13 cellular contexts compared by ENCODE assay signal in the genomic region with DNA sequence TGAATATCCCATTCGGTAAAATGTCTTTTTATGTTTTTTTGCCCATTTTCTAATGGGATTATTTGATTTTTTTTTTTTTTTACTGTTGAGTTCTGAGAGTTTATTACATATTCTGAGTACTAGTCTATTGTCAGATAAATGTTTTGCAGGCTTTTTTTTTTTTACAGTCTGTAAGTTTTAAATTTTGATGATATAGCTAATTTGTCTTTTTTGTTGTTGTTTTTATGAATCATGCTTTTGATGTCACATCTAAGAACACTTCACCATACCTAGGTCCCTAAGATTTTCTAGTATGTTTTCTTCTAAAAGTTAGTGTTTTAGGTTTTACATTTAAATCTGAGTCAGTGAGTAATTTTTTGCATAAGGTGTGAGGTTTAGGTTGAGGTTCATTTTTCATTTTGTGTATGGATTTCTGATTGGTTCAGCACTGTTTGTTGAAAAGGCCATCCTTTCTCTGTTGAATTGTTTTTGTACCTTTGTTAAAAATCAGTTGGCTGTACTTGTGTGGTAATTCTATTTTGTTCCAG. TPM values are rescaled to one million over a fixed set of nuclear protein-coding genes. Genes with fewer than 3 reads are reported as not detected.
DNase-seq lines count a peak whose midpoint lies in the region; ATAC-seq, FAIRE-seq and TF ChIP-seq lines count a peak whose summit lies in the region.
"Had no signal": no experiment of that assay in that cellular context is flagged by ENCODE, and none has a peak within 500 bp of the region (broad histone marks: within the 10 kb centered on the region; RNA-seq: fewer than 3 reads in every experiment).

No MANE protein-coding gene starts in this region.

- no peaks in the 10 kb centered on the region for H3K36me3 ChIP-seq in CD4-positive, alpha-beta memory T cell (ENCODE audit: insufficient read depth, low read length)
- no peaks in the 10 kb centered on the region for H3K36me3 ChIP-seq in K562 (ENCODE audit: control insufficient read depth, insufficient read depth, low read length)

- H3K9me3 Mint-ChIP-seq in CD4-positive, alpha-beta memory T cell = peaks cover 0 to 5% (median under 1%) of the 10 kb centered on the region in 8 donors

- no peak for TF ChIP-seq RAD21 in K562 (CRISPR knock-in tag; conservative IDR thresholded peaks at IDR 0.05 in 1 of 2, IDR thresholded peaks at IDR 0.05 in 1 of 2)

- no peak overlapping the region for H3K9ac ChIP-seq in K562 (ENCODE audit: insufficient read depth in 1 of 2, low read depth in 2 of 2, low read length in 2 of 2)

- no peak overlapping the region for H3K27ac ChIP-seq in CD4-positive, alpha-beta memory T cell (ENCODE audit: low read depth, low read length)
- no peak overlapping the region for H3K27ac ChIP-seq in K562 (ENCODE audit: extremely low read depth, low read depth, low read length)

- peaks cover 42 to 70% (median 60%) of the 10 kb centered on the region in 4 donors for H3K4me1 Mint-ChIP-seq in CD4-positive, alpha-beta memory T cell

- H3K27ac Mint-ChIP-seq in CD4-positive, alpha-beta memory T cell = peak overlapping the region in 4 of 7 donors; percentile 17 to 59 (median 32)

- intact Hi-C loops in CD4-positive, alpha-beta memory T cell (cut with micrococcal nuclease) = no loop called here
- intact Hi-C loops in K562 (cut with micrococcal nuclease) = no loop called here

- no peaks in the 10 kb centered on the region for H3K9me3 ChIP-seq in CD4-positive, alpha-beta memory T cell (ENCODE audit: control insufficient read depth in 1 of 2, low read length in 2 of 2)
- no peaks in the 10 kb centered on the region for H3K9me3 ChIP-seq in K562 (replicated peaks; ENCODE audit: control insufficient read depth, insufficient read depth, low read depth, low read length)

- H3K36me3 Mint-ChIP-seq in CD4-positive, alpha-beta memory T cell = peaks cover 9 to 12% of the 10 kb centered on the region in 2 donors

- no peaks in the 10 kb centered on the region for H3K27me3 ChIP-seq in CD4-positive, alpha-beta memory T cell (ENCODE audit: insufficient read depth, low read length)
- H3K27me3 ChIP-seq in K562 (ENCODE audit: control insufficient read depth in 2 of 2, insufficient read depth in 2 of 2, low read length in 2 of 2) = no peaks in the 10 kb centered on the region

- TF ChIP-seq EP300 in K562 (IDR thresholded peaks at IDR 0.05; ENCODE audit: low read length) = no peak

- TF ChIP-seq POLR2A in K562 (conservative IDR thresholded peaks at IDR 0.05) = no peak

- no peak overlapping the region for H2AFZ ChIP-seq in K562 (ENCODE audit: low read depth, low read length)

- no peak for TF ChIP-seq CTCF in K562 (IDR thresholded peaks at IDR 0.05 in 2 of 3, conservative IDR thresholded peaks at IDR 0.05 in 1 of 3; ENCODE audit: insufficient read depth in 2 of 3, low read depth in 1 of 3, low read length in 3 of 3)

- ATAC-seq in K562 (no peak), HG02885 (IDR thresholded peaks at IDR 0.05; ENCODE audit: poor library complexity, unreplicated experiment) (no peak), GM18511 (IDR thresholded peaks at IDR 0.05; ENCODE audit: unreplicated experiment) (no peak)
- ATAC-seq: PC-3 had no signal

- CTCF ChIA-PET in CD4-positive, alpha-beta memory T cell (lab: Charles Lee; ENCODE audit: partially characterized antibody) = no interaction called here
- CTCF ChIA-PET in K562 (lab: Yijun Ruan, JAX; ENCODE audit: low intra/inter-chr PET ratio) = no interaction called here

- H3K27me3 Mint-ChIP-seq in CD4-positive, alpha-beta memory T cell = no peaks in the 10 kb centered on the region

- DNase-seq in CD4-positive, alpha-beta memory T cell = no peak
- DNase-seq in GM19239 (ENCODE audit: insufficient read length, low spot score) = no peak
- DNase-seq in K562 (ENCODE audit: extremely low read depth in 1 of 4, low spot score in 3 of 4) = no peak
- no peak for DNase-seq in NCI-H1694 (lab: John Stamatoyannopoulos, UW)
- DNase-seq: HCEC 1CT, NCI-H1048, NCI-H2107, NCI-H226, NCI-H526, PC-3 had no signal

- peaks cover 26% of the 10 kb centered on the region for H3K79me2 ChIP-seq in K562 (ENCODE audit: control insufficient read depth, insufficient read depth, low read length)

- no peak overlapping the region for H3K4me2 ChIP-seq in K562 (ENCODE audit: insufficient read depth, low read length)

- FAIRE-seq in GM19239 (lab: Jason Lieb, UNC) (peak; percentile 35), K562 (lab: Jason Lieb, UNC) (no peak), islet of Langerhans (lab: Jason Lieb, UNC) (peak; percentile 88)

- in situ Hi-C loops in K562 (cut with MboI) = no loop called here

- WGBS in K562 (ENCODE audit: insufficient coverage, low coverage, missing lambda C conversion rate) = 31% methylated on average over 1 of the region's 1 CpG

- H3K4me3 Mint-ChIP-seq in CD4-positive, alpha-beta memory T cell = peak overlapping the region in 1 of 8 donors; percentile 22

- POLR2A ChIA-PET in CD4-positive, alpha-beta memory T cell (lab: Charles Lee; ENCODE audit: partially characterized antibody) = no interaction called here
- POLR2A ChIA-PET in K562 (lab: Yijun Ruan, JAX) = no interaction called here

- no peak overlapping the region for H3K4me3 ChIP-seq in CD4-positive, alpha-beta memory T cell (ENCODE audit: low read length in 2 of 2)
- H3K4me3 ChIP-seq in K562 = no peak overlapping the region

- no peaks in the 10 kb centered on the region for H3K9me1 ChIP-seq in K562 (ENCODE audit: control insufficient read depth, insufficient read depth, low read length)

- H4K20me1 ChIP-seq in K562 (replicated peaks; ENCODE audit: control insufficient read depth, insufficient read depth, low read length) = no peaks in the 10 kb centered on the region

- H3K4me1 ChIP-seq in CD4-positive, alpha-beta memory T cell (ENCODE audit: insufficient read depth, low read length) = peaks cover 23% of the 10 kb centered on the region
- peaks cover 0 to 6% of the 10 kb centered on the region in 2 experiments; a peak in 2 of 5 replicates for H3K4me1 ChIP-seq in K562 (replicated peaks in 1 of 2; ENCODE audit: control insufficient read depth in 2 of 2, insufficient read depth in 2 of 2, low read length in 2 of 2)

- no TSS peak for BruUV-seq in K562 (replicated peaks; lab: Mats Ljungman, UMichigan)

TF ChIP-seq in K562, 482 proteins besides CTCF, POLR2A, EP300 and RAD21:
- peak; percentile 76 for TF ChIP-seq MAFG (tag; conservative IDR thresholded peaks at IDR 0.05)
- peak; percentile 85 for TF ChIP-seq C11orf30 (IDR thresholded peaks at IDR 0.05; ENCODE audit: low read depth)
- TF ChIP-seq ZNF316 (IDR thresholded peaks at IDR 0.05) = peak; percentile 95
- peak; percentile 37; the same call in 1 of the 2 replicates for TF ChIP-seq MAFF (IDR thresholded peaks at IDR 0.05; ENCODE audit: low read length)
- no peak for TF ChIP-seq HNRNPLL (IDR thresholded peaks at IDR 0.05; ENCODE audit: low read depth, low read length, poor library complexity, severe bottlenecking)

RNA-seq across cellular contexts. Expression of a gene that starts 40.7 kb away (rescaled TPM):
- 10 to 100 TPM; 83.1 to 88.3 TPM for total RNA-seq in CD4-positive, alpha-beta memory T cell
- 100 to 1,000 TPM in 1 of 2 donors, 10 to 100 TPM in 1; 97.4 to 137 TPM for polyA plus RNA-seq in CD4-positive, alpha-beta memory T cell
- 56.0 and 99.3 TPM in 2 replicates for total RNA-seq in K562 (2011; cell fraction: chromatin; rRNA removed; ENCODE audit: low replicate concordance)
- total RNA-seq in K562 (2011; cell fraction: nucleolus; rRNA removed) = 26.2 and 43.8 TPM in 2 replicates
- total RNA-seq in K562 (2011; cell fraction: nucleoplasm; rRNA removed) = 28.8 and 32.3 TPM in 2 replicates
- total RNA-seq in K562 (2014; rRNA removed) (26.8 and 27.8 TPM in 2 replicates), K562 (2014; rRNA removed; fragmentation: Illumina TruSeq; extraction: Trizol) (27.3 and 29.2 TPM in 2 replicates), K562 (2015; rRNA removed; fragmentation: Illumina TruSeq; extraction: Trizol) (24.1 and 30.6 TPM in 2 replicates), K562 (2021) (30.0 and 30.8 TPM in 2 replicates)
- polyA plus RNA-seq in K562 (2011; rRNA removed) (26.6 and 32.8 TPM in 2 replicates), K562 (2014; fragmentation: Illumina TruSeq; extraction: Trizol) (17.8 and 20.6 TPM in 2 replicates), K562 (2014; fragmentation: Nextera tagmentation; extraction: Ambion mirVana) (1 to 10 TPM; 5.0 to 7.1 TPM), K562 (2014; rRNA removed) (12.4 and 20.3 TPM in 2 replicates)
- 6.4 and 9.3 TPM in 2 replicates for polyA plus RNA-seq in K562 (2011; cell fraction: cytosol; rRNA removed)
- polyA plus RNA-seq in K562 (2011; cell fraction: nucleus; rRNA removed) = 31.6 and 32.6 TPM in 2 replicates
- 8.3 and 15.8 TPM in 2 replicates for polyA plus RNA-seq in K562 (2012)
- 61.8 and 68.8 TPM in 2 replicates for polyA minus RNA-seq in K562 (2011; rRNA and poly(A)+ RNA removed)
- polyA minus RNA-seq in K562 (2011; cell fraction: cytosol; rRNA and poly(A)+ RNA removed) = 14.2 and 19.1 TPM in 2 replicates
- polyA minus RNA-seq in K562 (2011; cell fraction: nucleus; rRNA and poly(A)+ RNA removed) = 50.9 and 73.2 TPM in 2 replicates
